In genomic region chrX:98028691-98029090, GRCh38 we compare ENCODE assay signal across 11 cellular contexts.
"Had no signal": no experiment of that assay in that cellular context is flagged by ENCODE, and none has a peak within 500 bp of the region (broad histone marks: within the 10 kb centered on the region; RNA-seq: fewer than 3 reads in every experiment).

No MANE protein-coding gene starts in this region.

- DNase-seq: GM23248, GOT3, H7, H9, HCEC 1CT, HFFc6 had no signal

- H3K4me1 Mint-ChIP-seq: GM23338 had no signal

- H2AFZ ChIP-seq: GM23248, GM23338 had no signal

- H3K4me3 ChIP-seq: GM23248, GM23338, HAP-1 had no signal

- H3K27ac Mint-ChIP-seq: GM23338, H9, HFFc6 had no signal

- H3K4me3 Mint-ChIP-seq: GM23338, H9, HFFc6 had no signal

- H3K4me2 ChIP-seq: GM23338 had no signal

- H3K27ac ChIP-seq: GM23248 had no signal

- H3K9ac ChIP-seq: GM23248 had no signal

- FAIRE-seq: H1, H54 had no signal

- ATAC-seq: GM23338, HCT116 had no signal

- H3K4me1 ChIP-seq: HAP-1 had no signal

- H3K36me3 ChIP-seq: HAP-1 had no signal
